Comparison of ENCODE assay signal across 8 cellular contexts in genomic region chr4:24980064-24980690, GRCh38. TPM values are rescaled to one million over a fixed set of nuclear protein-coding genes. Genes with fewer than 3 reads are reported as not detected.
DNase-seq lines count a peak whose midpoint lies in the region; ATAC-seq and TF ChIP-seq lines count a peak whose summit lies in the region.

No MANE protein-coding gene starts in this region.

- H3K4me3 ChIP-seq in dorsolateral prefrontal cortex = peak overlapping the region in 58 of 59 donors; percentile 6 to 63 (median 36)

- peak; percentile 80 for DNase-seq in G401 (ENCODE audit: low spot score)
- DNase-seq in NCI-H2227 (lab: John Stamatoyannopoulos, UW; ENCODE audit: unreplicated experiment) = peak; percentile 71
- DNase-seq in activated CD4-positive, alpha-beta T cell treated with anti-CD3 and anti-CD28 coated beads for 48 hours = peak; percentile 67
- DNase-seq in dorsolateral prefrontal cortex = peak in 7 of 10 donors; percentile 35 to 68 (median 51)
- DNase-seq in medulla oblongata (ENCODE audit: extremely low spot score) = peak; percentile 84
- DNase-seq in stimulated activated CD8-positive, alpha-beta memory T cell treated with anti-CD3 and anti-CD28 coated beads, Interleukin-12 subunit alpha, Interleukin-12 subunit beta, amount 100 ng/mL, for 1 hour (ENCODE audit: low read depth) = peak; percentile 24

- in situ Hi-C loops in G401 (cut with HindIII; ENCODE audit: low sequenced_read_pairs) = no loop called here

- H3K27me3 ChIP-seq in dorsolateral prefrontal cortex = no peaks in the 10 kb centered on the region

- ATAC-seq in HG02642 (IDR thresholded peaks at IDR 0.05; ENCODE audit: poor library complexity, unreplicated experiment) = peak; percentile 71
- ATAC-seq in GM19397 (IDR thresholded peaks at IDR 0.05; ENCODE audit: unreplicated experiment) = no peak

- intact Hi-C loops in dorsolateral prefrontal cortex (cut with DNase I) = loop anchor here in 1 of 2 donors (10.0 kb wide), 1 partner anchor 165 kb away; no protein-coding TSS in a partner anchor

- peak overlapping the region in 49 of 59 donors; percentile 0 to 89 (median 66) for H3K27ac ChIP-seq in dorsolateral prefrontal cortex

- TF ChIP-seq CTCF in dorsolateral prefrontal cortex (IDR thresholded peaks at IDR 0.05 in 54 of 56, conservative IDR thresholded peaks at IDR 0.05 in 2 of 56; ENCODE audit: low read depth in 1 of 56, partially characterized antibody in 56 of 56) = peak; percentile 67 to 96 (median 89)

RNA-seq across cellular contexts. Expression of gene LGI2, which starts 50.6 kb away (rescaled TPM):
- not detected in 2 replicates for total RNA-seq in G401 (2014; rRNA removed; shearing (Covaris generic))
- 10 to 100 TPM in 10 of 120 experiments, 1 to 10 TPM in 110; 1.4 to 14.5 (median 6.4) TPM for total RNA-seq in dorsolateral prefrontal cortex

Comparison
In these comparisons a context has a peak if more than half of its experiments do, and no peak if none do; other contexts are left out.
1. DNase-seq: peak in every context shown above with its lines; median percentile 84 in medulla oblongata; 80 in G401; 71 in NCI-H2227; 67 in activated CD4-positive, alpha-beta T cell treated with anti-CD3 and anti-CD28 coated beads for 48 hours; 51 in dorsolateral prefrontal cortex; 24 in stimulated activated CD8-positive, alpha-beta memory T cell treated with anti-CD3 and anti-CD28 coated beads, Interleukin-12 subunit alpha, Interleukin-12 subunit beta, amount 100 ng/mL, for 1 hour.